1 cellular context compared by ENCODE assay signal in genomic region chr10:77863446-77863845, GRCh38.
TF ChIP-seq lines count a peak whose summit lies in the region.

No MANE protein-coding gene starts in this region.

TF ChIP-seq in H1, 55 proteins besides CTCF, POLR2A, EP300 and RAD21:
- no peak for TF ChIP-seq KDM5A (IDR thresholded peaks at IDR 0.05; ENCODE audit: low read length)
- no peak for TF ChIP-seq FOSL1 (IDR thresholded peaks at IDR 0.05; ENCODE audit: insufficient read depth, low read depth, low read length)
- no peak for TF ChIP-seq TAF1 (IDR thresholded peaks at IDR 0.05; ENCODE audit: low read depth, low read length)
- no peak for TF ChIP-seq TCF12 (IDR thresholded peaks at IDR 0.05; ENCODE audit: low read depth, low read length)
- TF ChIP-seq HDAC6 (IDR thresholded peaks at IDR 0.05; ENCODE audit: low read depth, low read length): no peak
- TF ChIP-seq CBX8 (IDR thresholded peaks at IDR 0.05; ENCODE audit: borderline replicate concordance, low read depth, low read length): no peak
- no peak for TF ChIP-seq TAF7 (optimal IDR thresholded peaks at IDR 0.05; ENCODE audit: borderline replicate concordance, low read depth, low read length)
- TF ChIP-seq MAX (IDR thresholded peaks at IDR 0.05): no peak
- no peak for TF ChIP-seq SIX5 (IDR thresholded peaks at IDR 0.05; ENCODE audit: low read depth, low read length)
- no peak for TF ChIP-seq SP1 (IDR thresholded peaks at IDR 0.05; ENCODE audit: low read depth, low read length)
- TF ChIP-seq RNF2 (IDR thresholded peaks at IDR 0.05; ENCODE audit: borderline replicate concordance, low read depth, low read length, missing control alignments, poor library complexity, severe bottlenecking): no peak
- TF ChIP-seq CHD1 (IDR thresholded peaks at IDR 0.05; ENCODE audit: low read depth, low read length): no peak
